In the genomic region with DNA sequence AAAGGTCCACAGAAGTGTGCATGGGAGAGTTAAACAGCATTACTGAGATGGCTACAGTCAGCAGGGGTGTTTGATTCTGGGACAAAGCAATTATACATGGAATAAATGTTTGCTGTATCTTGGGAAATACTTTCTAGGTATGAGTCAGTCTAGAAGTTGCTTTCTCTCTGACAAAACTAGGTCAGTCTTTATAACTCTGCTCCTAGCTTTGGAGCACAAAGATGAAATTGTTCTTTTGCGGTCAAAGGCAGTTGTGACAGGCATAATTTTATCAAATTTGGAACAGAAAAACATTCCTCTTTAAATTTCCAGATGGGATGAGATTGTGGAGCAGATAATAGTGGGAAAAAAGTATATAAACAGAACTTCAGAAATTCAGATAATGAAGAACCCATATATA, we compare ENCODE assay signal across 2 cellular contexts.
TF ChIP-seq lines count a peak whose summit lies in the region.

No MANE protein-coding gene starts in this region.

TF ChIP-seq in SK-N-SH treated with all-trans-retinoic acid at 6 μM for 48 hours, 23 proteins besides CTCF, POLR2A, EP300 and RAD21 (continued from another document):
- TF ChIP-seq, protein P1, sequence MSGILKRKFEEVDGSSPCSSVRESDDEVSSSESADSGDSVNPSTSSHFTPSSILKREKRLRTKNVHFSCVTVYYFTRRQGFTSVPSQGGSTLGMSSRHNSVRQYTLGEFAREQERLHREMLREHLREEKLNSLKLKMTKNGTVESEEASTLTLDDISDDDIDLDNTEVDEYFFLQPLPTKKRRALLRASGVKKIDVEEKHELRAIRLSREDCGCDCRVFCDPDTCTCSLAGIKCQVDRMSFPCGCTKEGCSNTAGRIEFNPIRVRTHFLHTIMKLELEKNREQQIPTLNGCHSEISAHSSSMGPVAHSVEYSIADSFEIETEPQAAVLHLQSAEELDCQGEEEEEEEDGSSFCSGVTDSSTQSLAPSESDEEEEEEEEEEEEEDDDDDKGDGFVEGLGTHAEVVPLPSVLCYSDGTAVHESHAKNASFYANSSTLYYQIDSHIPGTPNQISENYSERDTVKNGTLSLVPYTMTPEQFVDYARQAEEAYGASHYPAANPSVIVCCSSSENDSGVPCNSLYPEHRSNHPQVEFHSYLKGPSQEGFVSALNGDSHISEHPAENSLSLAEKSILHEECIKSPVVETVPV (CRISPR knock-in tag; IDR thresholded peaks at IDR 0.05): no peak
- no peak for TF ChIP-seq ZFP30 (CRISPR knock-in tag; IDR thresholded peaks at IDR 0.05)
- no peak for TF ChIP-seq ZNF70 (CRISPR knock-in tag; IDR thresholded peaks at IDR 0.05)
- TF ChIP-seq TCF4 (CRISPR knock-in tag; IDR thresholded peaks at IDR 0.05; ENCODE audit: borderline replicate concordance): peak; percentile 31; the same call in 1 of the 2 replicates
- TF ChIP-seq ZNF8 (CRISPR knock-in tag; IDR thresholded peaks at IDR 0.05): no peak
- 0 out of 2 replicates have a peak, but pooled peaks have one; percentile 30 for TF ChIP-seq ZFP3 (CRISPR knock-in tag; IDR thresholded peaks at IDR 0.05)
- no peak for TF ChIP-seq TOX (CRISPR knock-in tag; IDR thresholded peaks at IDR 0.05; ENCODE audit: borderline replicate concordance)
- TF ChIP-seq CSDC2 (CRISPR knock-in tag; IDR thresholded peaks at IDR 0.05): no peak
- peak; percentile 72 for TF ChIP-seq ZC3H10 (CRISPR knock-in tag; IDR thresholded peaks at IDR 0.05)
- TF ChIP-seq GLIS3 (CRISPR knock-in tag; IDR thresholded peaks at IDR 0.05): no peak
- peak; percentile 72 for TF ChIP-seq ISL1 (CRISPR knock-in tag; IDR thresholded peaks at IDR 0.05)
- TF ChIP-seq BACH2 (CRISPR knock-in tag; IDR thresholded peaks at IDR 0.05; ENCODE audit: borderline replicate concordance): no peak
- TF ChIP-seq ARNTL (CRISPR knock-in tag; IDR thresholded peaks at IDR 0.05; ENCODE audit: borderline replicate concordance, low read depth): no peak
- TF ChIP-seq CREB5 (CRISPR knock-in tag; IDR thresholded peaks at IDR 0.05; ENCODE audit: low read depth): no peak
- no peak for TF ChIP-seq SNAI2 (CRISPR knock-in tag; IDR thresholded peaks at IDR 0.05)

TF ChIP-seq in SK-N-SH, 30 proteins besides CTCF, POLR2A, EP300 and RAD21 (continued from another document):
- TF ChIP-seq MXI1 (IDR thresholded peaks at IDR 0.05; ENCODE audit: low read depth, low read length) (no peak), EZH2phosphoT487 (IDR thresholded peaks at IDR 0.05; ENCODE audit: borderline replicate concordance, low read depth) (no peak), MEF2A (IDR thresholded peaks at IDR 0.05; ENCODE audit: borderline replicate concordance, low read depth) (no peak), GATA2 (CRISPR knock-in tag; IDR thresholded peaks at IDR 0.05) (no peak), RFX5 (IDR thresholded peaks at IDR 0.05; ENCODE audit: low read length) (no peak)
- TF ChIP-seq, protein P2, sequence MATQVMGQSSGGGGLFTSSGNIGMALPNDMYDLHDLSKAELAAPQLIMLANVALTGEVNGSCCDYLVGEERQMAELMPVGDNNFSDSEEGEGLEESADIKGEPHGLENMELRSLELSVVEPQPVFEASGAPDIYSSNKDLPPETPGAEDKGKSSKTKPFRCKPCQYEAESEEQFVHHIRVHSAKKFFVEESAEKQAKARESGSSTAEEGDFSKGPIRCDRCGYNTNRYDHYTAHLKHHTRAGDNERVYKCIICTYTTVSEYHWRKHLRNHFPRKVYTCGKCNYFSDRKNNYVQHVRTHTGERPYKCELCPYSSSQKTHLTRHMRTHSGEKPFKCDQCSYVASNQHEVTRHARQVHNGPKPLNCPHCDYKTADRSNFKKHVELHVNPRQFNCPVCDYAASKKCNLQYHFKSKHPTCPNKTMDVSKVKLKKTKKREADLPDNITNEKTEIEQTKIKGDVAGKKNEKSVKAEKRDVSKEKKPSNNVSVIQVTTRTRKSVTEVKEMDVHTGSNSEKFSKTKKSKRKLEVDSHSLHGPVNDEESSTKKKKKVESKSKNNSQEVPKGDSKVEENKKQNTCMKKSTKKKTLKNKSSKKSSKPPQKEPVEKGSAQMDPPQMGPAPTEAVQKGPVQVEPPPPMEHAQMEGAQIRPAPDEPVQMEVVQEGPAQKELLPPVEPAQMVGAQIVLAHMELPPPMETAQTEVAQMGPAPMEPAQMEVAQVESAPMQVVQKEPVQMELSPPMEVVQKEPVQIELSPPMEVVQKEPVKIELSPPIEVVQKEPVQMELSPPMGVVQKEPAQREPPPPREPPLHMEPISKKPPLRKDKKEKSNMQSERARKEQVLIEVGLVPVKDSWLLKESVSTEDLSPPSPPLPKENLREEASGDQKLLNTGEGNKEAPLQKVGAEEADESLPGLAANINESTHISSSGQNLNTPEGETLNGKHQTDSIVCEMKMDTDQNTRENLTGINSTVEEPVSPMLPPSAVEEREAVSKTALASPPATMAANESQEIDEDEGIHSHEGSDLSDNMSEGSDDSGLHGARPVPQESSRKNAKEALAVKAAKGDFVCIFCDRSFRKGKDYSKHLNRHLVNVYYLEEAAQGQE (IDR thresholded peaks at IDR 0.05; ENCODE audit: low read depth, low read length): no peak
TF ChIP-seq in SK-N-SH: peak in this region for 0.
